ENCODE assay signal across 1 cellular context in genomic region chr16:49836668-49837067, GRCh38.
TF ChIP-seq lines count a peak whose summit lies in the region.

No MANE protein-coding gene starts in this region.

TF ChIP-seq in H1, 55 proteins besides CTCF, POLR2A, EP300 and RAD21:
- no peak for TF ChIP-seq CHD1 (IDR thresholded peaks at IDR 0.05; ENCODE audit: low read depth, low read length)
